18 cellular contexts compared by ENCODE assay signal in genomic region chr11:86873573-86874083, GRCh38.
"Had no signal": no experiment of that assay in that cellular context is flagged by ENCODE, and none has a peak within 500 bp of the region (broad histone marks: within the 10 kb centered on the region; RNA-seq: fewer than 3 reads in every experiment).

No MANE protein-coding gene starts in this region.

- H3K36me3 Mint-ChIP-seq: stimulated activated memory B cell treated with anti-CD40 and anti-IgM and Interleukin-4, amounts not matched to agents 10 μg/mL and 1 μg/mL and 100 μg/mL, for 72 hours had no signal

- H3K27ac ChIP-seq: body of pancreas, dorsolateral prefrontal cortex, esophagus squamous epithelium, gastroesophageal sphincter, right lobe of liver, spleen, tibial nerve, vagina had no signal

- H3K4me1 Mint-ChIP-seq: activated B cell treated with CpG ODN at 0.5 μM for 24 hours; activated CD4-positive, alpha-beta T cell treated with anti-CD3 and anti-CD28 coated beads, Interleukin-2, amount 10 ng/mL, durations not matched to agents 24 days and 14 days; stimulated activated memory B cell treated with anti-CD40 and anti-IgM and Interleukin-4, amounts not matched to agents 10 μg/mL and 1 μg/mL and 100 μg/mL, for 72 hours had no signal

- H3K27me3 ChIP-seq: body of pancreas, dorsolateral prefrontal cortex, esophagus squamous epithelium, gastroesophageal sphincter, right lobe of liver, spleen, tibial nerve, vagina had no signal

- ATAC-seq: body of pancreas; gastroesophageal sphincter; right lobe of liver; stimulated activated memory B cell treated with anti-CD40 and anti-IgM and Interleukin-4, amounts not matched to agents 10 μg/mL and 1 μg/mL and 100 μg/mL, for 72 hours had no signal

- H3K9me3 ChIP-seq: body of pancreas, esophagus squamous epithelium, gastroesophageal sphincter, right lobe of liver, spleen, tibial nerve, vagina had no signal

- H3K27me3 Mint-ChIP-seq: progenitor cell of endocrine pancreas; stimulated activated memory B cell treated with anti-CD40 and anti-IgM and Interleukin-4, amounts not matched to agents 10 μg/mL and 1 μg/mL and 100 μg/mL, for 72 hours had no signal

- H3K36me3 ChIP-seq: esophagus squamous epithelium, gastroesophageal sphincter, right lobe of liver, spleen, vagina had no signal

- H3K27ac Mint-ChIP-seq: activated B cell treated with CpG ODN at 0.5 μM for 24 hours; activated CD4-positive, alpha-beta T cell treated with anti-CD3 and anti-CD28 coated beads, Interleukin-2, amount 10 ng/mL, durations not matched to agents 24 days and 14 days; activated naive CD4-positive, alpha-beta T cell treated with anti-CD3 and anti-CD28 coated beads for 36 hours; activated T-helper 1 cell treated with anti-CD3 and anti-CD28 coated beads, Interleukin-12 subunit alpha, Interleukin-12 subunit beta, Interleukin-2, Interleukin-4 antibody, amounts not matched to agents 30 ng/mL and 10 ng/mL and 1 ng/mL, durations not matched to agents 14 hours and 24 hours and 36 hours; progenitor cell of endocrine pancreas; stimulated activated memory B cell treated with anti-CD40 and anti-IgM and Interleukin-4, amounts not matched to agents 10 μg/mL and 1 μg/mL and 100 μg/mL, for 72 hours; T-helper 1 cell treated with Interleukin-12 subunit alpha and Interleukin-12 subunit beta and Interleukin-4 antibody, amounts not matched to agents 30 μg/mL and 1 μg/mL, for 36 hours had no signal

- H3K4me3 ChIP-seq: body of pancreas, dorsolateral prefrontal cortex, esophagus squamous epithelium, gastroesophageal sphincter, right lobe of liver, spleen, tibial nerve, vagina had no signal

- DNase-seq: activated B cell treated with CpG ODN at 0.5 μM for 24 hours; activated CD4-positive, alpha-beta T cell treated with anti-CD3 and anti-CD28 coated beads, Interleukin-2, amount 10 ng/mL, durations not matched to agents 24 days and 14 days; activated naive CD4-positive, alpha-beta T cell treated with anti-CD3 and anti-CD28 coated beads for 36 hours; body of pancreas; dorsolateral prefrontal cortex; esophagus squamous epithelium; kidney glomerular epithelial cell; midbrain; right lobe of liver; spleen; stimulated activated CD4-positive, alpha-beta T cell treated with anti-CD3 and anti-CD28 coated beads, Interleukin-1b, Interleukin-23, amount 100 ng/mL, for 48 hours had no signal

- H3K9me3 Mint-ChIP-seq: activated B cell treated with CpG ODN at 0.5 μM for 24 hours; activated CD4-positive, alpha-beta T cell treated with anti-CD3 and anti-CD28 coated beads, Interleukin-2, amount 10 ng/mL, durations not matched to agents 24 days and 14 days; activated naive CD4-positive, alpha-beta T cell treated with anti-CD3 and anti-CD28 coated beads for 36 hours; activated T-helper 1 cell treated with anti-CD3 and anti-CD28 coated beads, Interleukin-12 subunit alpha, Interleukin-12 subunit beta, Interleukin-2, Interleukin-4 antibody, amounts not matched to agents 30 ng/mL and 10 ng/mL and 1 ng/mL, durations not matched to agents 14 hours and 24 hours and 36 hours; stimulated activated memory B cell treated with anti-CD40 and anti-IgM and Interleukin-4, amounts not matched to agents 10 μg/mL and 1 μg/mL and 100 μg/mL, for 72 hours; T-helper 1 cell treated with Interleukin-12 subunit alpha and Interleukin-12 subunit beta and Interleukin-4 antibody, amounts not matched to agents 30 μg/mL and 1 μg/mL, for 36 hours had no signal

- H3K4me1 ChIP-seq: body of pancreas, esophagus squamous epithelium, gastroesophageal sphincter, right lobe of liver, vagina had no signal

- H3K4me3 Mint-ChIP-seq: activated B cell treated with CpG ODN at 0.5 μM for 24 hours; activated CD4-positive, alpha-beta T cell treated with anti-CD3 and anti-CD28 coated beads, Interleukin-2, amount 10 ng/mL, durations not matched to agents 24 days and 14 days; activated naive CD4-positive, alpha-beta T cell treated with anti-CD3 and anti-CD28 coated beads for 36 hours; activated T-helper 1 cell treated with anti-CD3 and anti-CD28 coated beads, Interleukin-12 subunit alpha, Interleukin-12 subunit beta, Interleukin-2, Interleukin-4 antibody, amounts not matched to agents 30 ng/mL and 10 ng/mL and 1 ng/mL, durations not matched to agents 14 hours and 24 hours and 36 hours; stimulated activated memory B cell treated with anti-CD40 and anti-IgM and Interleukin-4, amounts not matched to agents 10 μg/mL and 1 μg/mL and 100 μg/mL, for 72 hours; T-helper 1 cell treated with Interleukin-12 subunit alpha and Interleukin-12 subunit beta and Interleukin-4 antibody, amounts not matched to agents 30 μg/mL and 1 μg/mL, for 36 hours had no signal
